Comparison of ENCODE assay signal across 12 cellular contexts in genomic region chr19:1088419-1089066, GRCh38. TPM values are rescaled to one million over a fixed set of nuclear protein-coding genes. Genes with fewer than 3 reads are reported as not detected.
DNase-seq lines count a peak whose midpoint lies in the region; ATAC-seq and TF ChIP-seq lines count a peak whose summit lies in the region.
"Had no signal": no experiment of that assay in that cellular context is flagged by ENCODE, and none has a peak within 500 bp of the region (broad histone marks: within the 10 kb centered on the region; RNA-seq: fewer than 3 reads in every experiment).

No MANE protein-coding gene starts in this region.

- H4K20me1 ChIP-seq in BLaER1 treated with 17β-estradiol and CSF1 and Interleukin-3, amounts not matched to agents 10 nM and 100 nM = peaks cover 31 to 94% (median 87%) of the 10 kb centered on the region in 11 experiments; a peak in 21 of 22 replicates
- H4K20me1 ChIP-seq in Karpas-422 (ENCODE audit: insufficient read depth, low read depth, low read length) = peaks cover 11% of the 10 kb centered on the region; the same call in 1 of the 2 replicates

- no peak for DNase-seq in Karpas-422
- no peak for DNase-seq in central memory CD8-positive, alpha-beta T cell (ENCODE audit: low spot score in 2 of 2)
- no peak for DNase-seq in naive B cell
- no peak for DNase-seq in ecto neural progenitor cell (ENCODE audit: low spot score)
- DNase-seq in NCI-H526 treated with DMSO at 0.1 percent for 48 hours (lab: John Stamatoyannopoulos, UW) = no peak
- no peak for DNase-seq in COLO829 (ENCODE audit: low spot score)
- no peak for DNase-seq in testis
- DNase-seq: NCI-H526, occipital lobe, T1000 had no signal

- peaks cover 83% of the 10 kb centered on the region for H3K36me3 Mint-ChIP-seq in central memory CD8-positive, alpha-beta T cell (ENCODE audit: insufficient read depth)
- peaks cover 0 to 10% of the 10 kb centered on the region in 2 donors for H3K36me3 Mint-ChIP-seq in naive B cell

- TF ChIP-seq POLR2A in testis (IDR thresholded peaks at IDR 0.05) = no peak

- H3K79me2 ChIP-seq in Karpas-422 (ENCODE audit: low read length) = peaks cover 8% of the 10 kb centered on the region

- H3K27ac Mint-ChIP-seq in central memory CD8-positive, alpha-beta T cell (ENCODE audit: low read depth) = peak overlapping the region; percentile 95
- H3K27ac Mint-ChIP-seq in naive B cell = peak overlapping the region in 4 of 6 donors; percentile 52 to 98 (median 92)

- H3K9ac ChIP-seq in BLaER1 treated with 17β-estradiol and CSF1 and Interleukin-3, amounts not matched to agents 10 nM and 100 nM = peak overlapping the region; percentile 65 to 79 (median 73)
- H3K9ac ChIP-seq in Karpas-422 (ENCODE audit: low read length) = peak overlapping the region; percentile 30

- no peak overlapping the region for H2AFZ ChIP-seq in Karpas-422 (ENCODE audit: low read length)

- H3K4me1 ChIP-seq in BLaER1 treated with 17β-estradiol and CSF1 and Interleukin-3, amounts not matched to agents 10 nM and 100 nM = peaks cover 45 to 97% (median 75%) of the 10 kb centered on the region in 10 experiments
- H3K4me1 ChIP-seq in Karpas-422 (ENCODE audit: low read length) (peaks cover 29% of the 10 kb centered on the region), testis (peaks cover under 1% of the 10 kb centered on the region)

- H3K9me3 ChIP-seq in BLaER1 treated with 17β-estradiol and CSF1 and Interleukin-3, amounts not matched to agents 10 nM and 100 nM (replicated peaks in 1 of 11) = no peaks in the 10 kb centered on the region
- H3K9me3 ChIP-seq in Karpas-422 (ENCODE audit: low read length) = no peaks in the 10 kb centered on the region
- H3K9me3 ChIP-seq in testis = no peaks in the 10 kb centered on the region

- peak overlapping the region in 9 of 10 experiments; percentile 2 to 44 (median 23); a peak in 10 of 20 replicates for H3K4me3 ChIP-seq in BLaER1 treated with 17β-estradiol and CSF1 and Interleukin-3, amounts not matched to agents 10 nM and 100 nM
- H3K4me3 ChIP-seq in Karpas-422 (ENCODE audit: low read length) (no peak overlapping the region), testis (no peak overlapping the region)

- peak overlapping the region; percentile 72 to 86 (median 83) for H3K27ac ChIP-seq in BLaER1 treated with 17β-estradiol and CSF1 and Interleukin-3, amounts not matched to agents 10 nM and 100 nM
- H3K27ac ChIP-seq in Karpas-422 (ENCODE audit: low read length) = peak overlapping the region; percentile 84
- H3K27ac ChIP-seq in testis = peak overlapping the region in 1 of 2 donors; percentile 45
- H3K27ac ChIP-seq: C4-2B had no signal

- no peaks in the 10 kb centered on the region for H3K27me3 ChIP-seq in BLaER1 treated with 17β-estradiol and CSF1 and Interleukin-3, amounts not matched to agents 10 nM and 100 nM
- H3K27me3 ChIP-seq in Karpas-422 (ENCODE audit: low read length) (no peaks in the 10 kb centered on the region), testis (no peaks in the 10 kb centered on the region)

- peaks cover 33% of the 10 kb centered on the region for H3K4me1 Mint-ChIP-seq in central memory CD8-positive, alpha-beta T cell
- peaks cover 31 to 39% (median 31%) of the 10 kb centered on the region in 3 donors for H3K4me1 Mint-ChIP-seq in naive B cell

- H3K36me3 ChIP-seq in BLaER1 treated with 17β-estradiol and CSF1 and Interleukin-3, amounts not matched to agents 10 nM and 100 nM = peaks cover 78 to 91% (median 87%) of the 10 kb centered on the region in 11 experiments
- H3K36me3 ChIP-seq in Karpas-422 (ENCODE audit: insufficient read depth, low read length) (peaks cover 19% of the 10 kb centered on the region; the same call in 1 of the 2 replicates), testis (ENCODE audit: low read depth, missing control alignments) (no peaks in the 10 kb centered on the region)

- H3K9me3 Mint-ChIP-seq in central memory CD8-positive, alpha-beta T cell = no peaks in the 10 kb centered on the region
- H3K9me3 Mint-ChIP-seq in naive B cell = no peaks in the 10 kb centered on the region

- ATAC-seq in central memory CD8-positive, alpha-beta T cell (replicated peaks; ENCODE audit: extremely low read depth, poor library complexity, severe bottlenecking) = no peak
- ATAC-seq in naive B cell (ENCODE audit: low read depth in 2 of 2) = peak in 1 of 2 donors; percentile 1

- H3K4me3 Mint-ChIP-seq in central memory CD8-positive, alpha-beta T cell = peak overlapping the region; percentile 67
- H3K4me3 Mint-ChIP-seq in naive B cell = peak overlapping the region in 6 of 8 donors; percentile 47 to 74 (median 62)

- 87 to 90% methylated on average over 11 to 30 of the region's 30 CpGs for WGBS in testis, 2 donors

- TF ChIP-seq CTCF in testis (IDR thresholded peaks at IDR 0.05) = no peak

- intact Hi-C loops in testis (cut with DNase I; ENCODE audit: low total_unique reads) = no loop called here

- H3K9me2 ChIP-seq in Karpas-422 (replicated peaks; ENCODE audit: insufficient read depth, low read length) = no peaks in the 10 kb centered on the region

- H3K4me2 ChIP-seq in BLaER1 treated with 17β-estradiol and CSF1 and Interleukin-3, amounts not matched to agents 10 nM and 100 nM = peak overlapping the region; percentile 78 to 93 (median 90)
- peak overlapping the region; percentile 24 for H3K4me2 ChIP-seq in Karpas-422 (ENCODE audit: low read depth, low read length, poor library complexity, severe bottlenecking)

- H3K27me3 Mint-ChIP-seq in central memory CD8-positive, alpha-beta T cell = no peaks in the 10 kb centered on the region
- H3K27me3 Mint-ChIP-seq in naive B cell = no peaks in the 10 kb centered on the region

RNA-seq across cellular contexts. Expression of gene POLR2E, which starts 6.6 kb away (rescaled TPM):
- total RNA-seq in Karpas-422 (2014; rRNA removed; shearing (Covaris generic); ENCODE audit: low replicate concordance) = 117 and 222 TPM in 2 replicates
- polyA plus RNA-seq in naive B cell (ENCODE audit: low read depth in 6 of 6) (100 to 1,000 TPM; 134 to 205 (median 174) TPM), testis (ENCODE audit: insufficient read depth, low read depth, low replicate concordance) (246 TPM)
- total RNA-seq in testis = 100 to 1,000 TPM in 1 of 2 donors, 10 to 100 TPM in 1; 96.5 to 143 TPM

RNA-seq across cellular contexts. Expression of gene GPX4, which starts 15.3 kb away (rescaled TPM):
- total RNA-seq in Karpas-422 (2014; rRNA removed; shearing (Covaris generic); ENCODE audit: low replicate concordance) = 286 and 423 TPM in 2 replicates
- polyA plus RNA-seq in naive B cell (ENCODE audit: low read depth in 6 of 6) (100 to 1,000 TPM; 235 to 356 (median 314) TPM), testis (ENCODE audit: insufficient read depth, low read depth, low replicate concordance) (1,893 TPM)
- 1,000 to 10,000 TPM; 1,153 to 1,773 TPM for total RNA-seq in testis

RNA-seq across cellular contexts. Expression of gene ARHGAP45, which starts 21.6 kb away (rescaled TPM):
- total RNA-seq in Karpas-422 (2014; rRNA removed; shearing (Covaris generic); ENCODE audit: low replicate concordance) = 31.5 and 114 TPM in 2 replicates
- polyA plus RNA-seq in naive B cell (ENCODE audit: low read depth in 6 of 6) (100 to 1,000 TPM; 181 to 432 (median 210) TPM), testis (ENCODE audit: insufficient read depth, low read depth, low replicate concordance) (14.1 TPM)
- total RNA-seq in testis = 10 to 100 TPM; 20.7 to 31.7 TPM

RNA-seq across cellular contexts. Expression of gene ABCA7, which starts 48.6 kb away (rescaled TPM):
- 23.8 and 31.7 TPM in 2 replicates for total RNA-seq in Karpas-422 (2014; rRNA removed; shearing (Covaris generic); ENCODE audit: low replicate concordance)
- 10 to 100 TPM in 4 of 6 donors, 1 to 10 TPM in 2; 9.4 to 22.5 (median 11.1) TPM for polyA plus RNA-seq in naive B cell (ENCODE audit: low read depth in 6 of 6)
- 10 to 100 TPM; 12.1 to 14.6 TPM for total RNA-seq in testis
- 7.3 TPM for polyA plus RNA-seq in testis (ENCODE audit: insufficient read depth, low read depth, low replicate concordance)

Comparison
In these comparisons a context has a peak if more than half of its experiments do, and no peak if none do; other contexts are left out.
1. H3K4me3 ChIP-seq: peak in BLaER1 treated with 17β-estradiol and CSF1 and Interleukin-3, amounts not matched to agents 10 nM and 100 nM (9 of 10); none in Karpas-422 (single experiment) and testis (0 of 2).